8 cellular contexts compared by ENCODE assay signal in genomic region chr17:29178750-29179231, GRCh38. TPM values are rescaled to one million over a fixed set of nuclear protein-coding genes. Genes with fewer than 3 reads are reported as not detected.
DNase-seq lines count a peak whose midpoint lies in the region; ATAC-seq, FAIRE-seq and TF ChIP-seq lines count a peak whose summit lies in the region.

No MANE protein-coding gene starts in this region.

- H3K27ac ChIP-seq in small intestine (ENCODE audit: low read depth in 1 of 2, low read length in 1 of 2): peak overlapping the region; percentile 89 to 97

- in situ Hi-C loops in GM13976 (cut with MboI; ENCODE audit: low sequenced_read_pairs, unreplicated experiment): no loop called here

- no peaks in the 10 kb centered on the region for H3K9me3 Mint-ChIP-seq in activated T-cell treated with anti-CD3 and anti-CD28 coated beads, Interleukin-2, amount 50 U/mL, for 72 hours

- peaks cover 38% of the 10 kb centered on the region for H3K4me1 Mint-ChIP-seq in activated T-cell treated with anti-CD3 and anti-CD28 coated beads, Interleukin-2, amount 50 U/mL, for 72 hours (ENCODE audit: low read depth)

- H3K4me3 ChIP-seq in HFF-Myc (replicated peaks; ENCODE audit: low read depth, low read length) (peak overlapping the region; percentile 53), iPS-18c (ENCODE audit: insufficient read depth, low read depth, low read length) (peak overlapping the region; percentile 66; the same call in 1 of the 2 replicates), small intestine (ENCODE audit: low read depth in 1 of 2, low read length in 2 of 2) (peak overlapping the region in 1 of 2 donors; percentile 73)

- H3K4me3 Mint-ChIP-seq in activated T-cell treated with anti-CD3 and anti-CD28 coated beads, Interleukin-2, amount 50 U/mL, for 72 hours: peak overlapping the region; percentile 60 to 62

- no peak for ATAC-seq in activated T-cell treated with anti-CD3 and anti-CD28 coated beads, Interleukin-2, amount 50 U/mL, for 72 hours (replicated peaks in 1 of 2)

- no peaks in the 10 kb centered on the region for H3K27me3 ChIP-seq in small intestine (ENCODE audit: control insufficient read depth in 2 of 2, insufficient read depth in 2 of 2, low read length in 2 of 2)

- no peaks in the 10 kb centered on the region for H3K36me3 ChIP-seq in small intestine (ENCODE audit: control insufficient read depth in 2 of 2, insufficient read depth in 2 of 2, low read length in 2 of 2)

- DNase-seq in HFF-Myc (ENCODE audit: extremely low read depth, low read depth) (no peak), small intestine (peak; percentile 77), GM13976 (ENCODE audit: low spot score) (no peak), iPS-NIHi7 (ENCODE audit: extremely low spot score) (no peak), NCI-H2196 treated with DMSO at 0.1 percent for 48 hours (lab: John Stamatoyannopoulos, UW; ENCODE audit: unreplicated experiment) (no peak)
- DNase-seq in activated T-cell treated with anti-CD3 and anti-CD28 coated beads, Interleukin-2, amount 50 U/mL, for 72 hours: no peak
- DNase-seq in stimulated activated naive CD4-positive, alpha-beta T cell treated with Interleukin-2 at 50 U/mL for 16 hours (lab: John Stamatoyannopoulos, UW): no peak

- no peak for FAIRE-seq in small intestine (lab: Jason Lieb, UNC)

- H3K9me3 ChIP-seq in iPS-18c (ENCODE audit: control insufficient read depth, insufficient read depth, low read length) (peaks cover 2% of the 10 kb centered on the region), small intestine (ENCODE audit: control insufficient read depth, low read depth) (no peaks in the 10 kb centered on the region)

- TF ChIP-seq CTCF in HFF-Myc (IDR thresholded peaks at IDR 0.05; ENCODE audit: low read depth, low read length, missing control alignments): no peak
- no peak for TF ChIP-seq CTCF in GM13976 (IDR thresholded peaks at IDR 0.05; ENCODE audit: borderline replicate concordance, control extremely low read depth, extremely low read depth, insufficient read depth, missing control alignments)

- WGBS in small intestine, 3 donors: 9 to 41% (median 25%) methylated on average over 8 of the region's 8 CpGs

- peaks cover 0 to 2% of the 10 kb centered on the region in 2 donors for H3K36me3 Mint-ChIP-seq in activated T-cell treated with anti-CD3 and anti-CD28 coated beads, Interleukin-2, amount 50 U/mL, for 72 hours (ENCODE audit: insufficient read depth in 2 of 2)

- H3K4me1 ChIP-seq in small intestine (ENCODE audit: control insufficient read depth in 2 of 2, insufficient read depth in 1 of 2, low read depth in 1 of 2, low read length in 1 of 2): peaks cover 0 to 2% of the 10 kb centered on the region in 2 donors

- peaks cover 11% of the 10 kb centered on the region for H3K27me3 Mint-ChIP-seq in activated T-cell treated with anti-CD3 and anti-CD28 coated beads, Interleukin-2, amount 50 U/mL, for 72 hours (ENCODE audit: low read depth)

- no peak overlapping the region for H3K27ac Mint-ChIP-seq in activated T-cell treated with anti-CD3 and anti-CD28 coated beads, Interleukin-2, amount 50 U/mL, for 72 hours

RNA-seq across cellular contexts. Expression of gene MYO18A, which starts 1.4 kb away (rescaled TPM):
- 10 to 100 TPM; 49.5 to 51.2 TPM for total RNA-seq in activated T-cell treated with anti-CD3 and anti-CD28 coated beads, Interleukin-2, amount 50 U/mL, for 72 hours
- 10 to 100 TPM; 42.9 to 66.9 (median 61.9) TPM for polyA plus RNA-seq in small intestine
